Comparison of ENCODE assay signal across 21 cellular contexts in genomic region chr9:70933318-70933717, GRCh38.
DNase-seq lines count a peak whose midpoint lies in the region; ATAC-seq and TF ChIP-seq lines count a peak whose summit lies in the region.
"Had no signal": no experiment of that assay in that cellular context is flagged by ENCODE, and none has a peak within 500 bp of the region (broad histone marks: within the 10 kb centered on the region; RNA-seq: fewer than 3 reads in every experiment).

No MANE protein-coding gene starts in this region.

- CTCF ChIA-PET in IMR-90 (lab: Yijun Ruan, JAX) (no interaction called here), mammary epithelial cell (lab: Charles Lee; ENCODE audit: low non-redundant PET) (no interaction called here)

- H3K4me1 ChIP-seq in IMR-90 (ENCODE audit: control insufficient read depth, insufficient read depth, low read length) (no peaks in the 10 kb centered on the region), mammary epithelial cell (ENCODE audit: insufficient read depth, low read length) (no peaks in the 10 kb centered on the region)
- H3K4me1 ChIP-seq: BLaER1 had no signal

- no peak overlapping the region for H4K5ac ChIP-seq in IMR-90 (ENCODE audit: low read depth, low read length)

- H3K4ac ChIP-seq in IMR-90 (ENCODE audit: low read depth, low read length), result no peak overlapping the region

- no peak for TF ChIP-seq RAD21 in IMR-90 (IDR thresholded peaks at IDR 0.05; ENCODE audit: low read length)

- no TSS peak for BruUV-seq in IMR-90 (replicated peaks; lab: Mats Ljungman, UMichigan)
- BruUV-seq in mammary epithelial cell (replicated peaks; lab: Mats Ljungman, UMichigan), result no TSS peak

- H3K9me1 ChIP-seq in IMR-90 (ENCODE audit: insufficient read depth, low read length), result no peaks in the 10 kb centered on the region

- no peak overlapping the region for H2AK9ac ChIP-seq in IMR-90 (replicated peaks; ENCODE audit: low read depth, low read length, poor library complexity)

- dilution Hi-C loops in IMR-90 (cut with HindIII; ENCODE audit: low sequenced_read_pairs, unreplicated experiment) (no loop called here), mammary epithelial cell (cut with HindIII; ENCODE audit: low sequenced_read_pairs) (no loop called here)

- POLR2A ChIA-PET in IMR-90 (lab: Charles Lee; ENCODE audit: unreplicated experiment), result no interaction called here

- no peak overlapping the region for H3K56ac ChIP-seq in IMR-90 (ENCODE audit: extremely low read depth, insufficient read depth, low read length)

- in situ Hi-C loops in IMR-90 (cut with MboI; ENCODE audit: low sequenced_read_pairs) (no loop called here), mammary epithelial cell (cut with MboI; ENCODE audit: low sequenced_read_pairs in 2 of 2) (no loop called here)

- H3K27me3 ChIP-seq in IMR-90 (ENCODE audit: control insufficient read depth, insufficient read depth, low read length) (peaks cover 17% of the 10 kb centered on the region; the same call in 1 of the 2 replicates), mammary epithelial cell (ENCODE audit: insufficient read depth, low read length) (no peaks in the 10 kb centered on the region)
- H3K27me3 ChIP-seq: BLaER1 had no signal

- H2BK120ac ChIP-seq in IMR-90 (ENCODE audit: low read depth, low read length), result no peak overlapping the region

- H3K9me3 ChIP-seq in IMR-90 (ENCODE audit: control insufficient read depth, insufficient read depth, low read length), result no peaks in the 10 kb centered on the region
- no peaks in the 10 kb centered on the region for H3K9me3 ChIP-seq in mammary epithelial cell (replicated peaks; ENCODE audit: insufficient read depth, low read length)
- H3K9me3 ChIP-seq: BLaER1, HAP-1, SK-N-SH had no signal

- no peak overlapping the region for H3K23ac ChIP-seq in IMR-90 (ENCODE audit: low read depth, low read length)

- H3K36me3 ChIP-seq in IMR-90 (ENCODE audit: control insufficient read depth, insufficient read depth, low read length) (no peaks in the 10 kb centered on the region), mammary epithelial cell (ENCODE audit: insufficient read depth, low read length) (no peaks in the 10 kb centered on the region)
- H3K36me3 ChIP-seq: BLaER1, HAP-1 had no signal

- H4K20me1 ChIP-seq in IMR-90 (ENCODE audit: insufficient read depth, low read length), result no peaks in the 10 kb centered on the region
- H4K20me1 ChIP-seq in mammary epithelial cell (ENCODE audit: insufficient read depth, low read length), result no peaks in the 10 kb centered on the region
- H4K20me1 ChIP-seq: BLaER1 had no signal

- no peak for TF ChIP-seq CTCF in IMR-90 (conservative IDR thresholded peaks at IDR 0.05; ENCODE audit: low read depth, low read length)
- TF ChIP-seq CTCF in mammary epithelial cell (conservative IDR thresholded peaks at IDR 0.05 in 1 of 2, IDR thresholded peaks at IDR 0.05 in 1 of 2; ENCODE audit: extremely low read depth in 1 of 2, insufficient read depth in 1 of 2, low read depth in 1 of 2, low read length in 2 of 2), result no peak

- H2BK15ac ChIP-seq in IMR-90 (ENCODE audit: low read depth, low read length), result no peak overlapping the region

- no peak overlapping the region for H4K91ac ChIP-seq in IMR-90 (ENCODE audit: insufficient read depth, low read depth, low read length)

- H3K79me2 ChIP-seq in mammary epithelial cell (ENCODE audit: insufficient read depth, low read length), result no peaks in the 10 kb centered on the region

- no peak for TF ChIP-seq POLR2A in IMR-90 (IDR thresholded peaks at IDR 0.05; ENCODE audit: low read depth, low read length)

- H3K27ac ChIP-seq in IMR-90 (ENCODE audit: insufficient read depth, low read length) (no peak overlapping the region), mammary epithelial cell (ENCODE audit: insufficient read depth, low read depth, low read length) (no peak overlapping the region)
- H3K27ac ChIP-seq: BLaER1, KMS-11 had no signal

- H2BK20ac ChIP-seq in IMR-90 (ENCODE audit: low read depth, low read length), result no peak overlapping the region

- H3K79me1 ChIP-seq in IMR-90 (ENCODE audit: low read depth in 1 of 2, low read length in 2 of 2), result no peaks in the 10 kb centered on the region

- no peak overlapping the region for H3K4me3 ChIP-seq in IMR-90 (ENCODE audit: insufficient read depth, low read depth, low read length)
- no peak overlapping the region for H3K4me3 ChIP-seq in mammary epithelial cell (replicated peaks in 1 of 3; ENCODE audit: insufficient read depth in 1 of 3, low read depth in 2 of 3, low read length in 3 of 3)
- H3K4me3 ChIP-seq: BLaER1, GM23338, HAP-1 had no signal

- DNase-seq in GM03348 (ENCODE audit: low spot score) (peak; percentile 39), IMR-90 (peak; percentile 8), fibroblast of peridontal ligament (ENCODE audit: extremely low read depth) (peak; percentile 33), mammary epithelial cell (no peak), 8988T (no peak), NCI-H2081 treated with DMSO at 0.1 percent for 48 hours (lab: John Stamatoyannopoulos, UW) (no peak)
- DNase-seq: CD4-positive, alpha-beta T cell; NCI-H1092; NCI-H1417 treated with DMSO at 0.1 percent for 48 hours; NCI-H1694 treated with DMSO at 0.1 percent for 48 hours; NCI-H2081; NCI-H2171 treated with DMSO at 0.1 percent for 48 hours; NCI-H524; NCI-H774; SK-N-SH; SW 1271 had no signal

- H3K14ac ChIP-seq in IMR-90 (replicated peaks; ENCODE audit: low read depth, low read length), result no peak overlapping the region

- no peak overlapping the region for H3K4me2 ChIP-seq in IMR-90 (ENCODE audit: low read depth, low read length)
- H3K4me2 ChIP-seq in mammary epithelial cell (ENCODE audit: insufficient read depth, low read depth, low read length), result no peak overlapping the region
- H3K4me2 ChIP-seq: BLaER1, GM23338, KMS-11, SK-N-SH had no signal

- no peak overlapping the region for H3K18ac ChIP-seq in IMR-90 (ENCODE audit: low read depth, low read length)

- no peak overlapping the region for H3K9ac ChIP-seq in IMR-90 (ENCODE audit: low read depth, low read length)
- H3K9ac ChIP-seq in mammary epithelial cell (ENCODE audit: insufficient read depth, low read length), result no peak overlapping the region
- H3K9ac ChIP-seq: BLaER1, KMS-11, SK-N-SH had no signal

- no peak overlapping the region for H2BK5ac ChIP-seq in IMR-90 (ENCODE audit: low read depth, low read length, poor library complexity, severe bottlenecking)

- H2AFZ ChIP-seq in IMR-90 (replicated peaks; ENCODE audit: low read length, poor library complexity), result no peak overlapping the region
- no peak overlapping the region for H2AFZ ChIP-seq in mammary epithelial cell (ENCODE audit: low read depth, low read length)
- H2AFZ ChIP-seq: GM23338 had no signal

- H2AK5ac ChIP-seq in IMR-90 (ENCODE audit: low read depth, low read length), result no peak overlapping the region

- H4K8ac ChIP-seq in IMR-90 (ENCODE audit: low read depth in 2 of 2, low read length in 2 of 2), result no peak overlapping the region

- intact Hi-C loops in IMR-90 (cut with micrococcal nuclease) (no loop called here), mammary epithelial cell (cut with micrococcal nuclease) (no loop called here)

- peak; percentile 40 for ATAC-seq in IMR-90 (ENCODE audit: low read depth)
- ATAC-seq in HG03520 (IDR thresholded peaks at IDR 0.05; ENCODE audit: unreplicated experiment), result no peak

TF ChIP-seq in IMR-90, 13 proteins besides CTCF, POLR2A, EP300 and RAD21:
- no peak for TF ChIP-seq MAZ (IDR thresholded peaks at IDR 0.05; ENCODE audit: borderline replicate concordance, low read depth, low read length)
- no peak for TF ChIP-seq FOS (IDR thresholded peaks at IDR 0.05; ENCODE audit: low read depth, low read length)
- TF ChIP-seq RFX5 (IDR thresholded peaks at IDR 0.05; ENCODE audit: low read depth, low read length), result no peak

Comparison
In these comparisons a context has a peak if more than half of its experiments do, and no peak if none do; other contexts are left out.
1. DNase-seq: peak in GM03348 (single experiment), IMR-90 (single experiment) and fibroblast of peridontal ligament (single experiment); none in mammary epithelial cell (single experiment), 8988T (single experiment) and NCI-H2081 treated with DMSO at 0.1 percent for 48 hours (single experiment).